1 cellular context compared by ENCODE assay signal in the genomic region with DNA sequence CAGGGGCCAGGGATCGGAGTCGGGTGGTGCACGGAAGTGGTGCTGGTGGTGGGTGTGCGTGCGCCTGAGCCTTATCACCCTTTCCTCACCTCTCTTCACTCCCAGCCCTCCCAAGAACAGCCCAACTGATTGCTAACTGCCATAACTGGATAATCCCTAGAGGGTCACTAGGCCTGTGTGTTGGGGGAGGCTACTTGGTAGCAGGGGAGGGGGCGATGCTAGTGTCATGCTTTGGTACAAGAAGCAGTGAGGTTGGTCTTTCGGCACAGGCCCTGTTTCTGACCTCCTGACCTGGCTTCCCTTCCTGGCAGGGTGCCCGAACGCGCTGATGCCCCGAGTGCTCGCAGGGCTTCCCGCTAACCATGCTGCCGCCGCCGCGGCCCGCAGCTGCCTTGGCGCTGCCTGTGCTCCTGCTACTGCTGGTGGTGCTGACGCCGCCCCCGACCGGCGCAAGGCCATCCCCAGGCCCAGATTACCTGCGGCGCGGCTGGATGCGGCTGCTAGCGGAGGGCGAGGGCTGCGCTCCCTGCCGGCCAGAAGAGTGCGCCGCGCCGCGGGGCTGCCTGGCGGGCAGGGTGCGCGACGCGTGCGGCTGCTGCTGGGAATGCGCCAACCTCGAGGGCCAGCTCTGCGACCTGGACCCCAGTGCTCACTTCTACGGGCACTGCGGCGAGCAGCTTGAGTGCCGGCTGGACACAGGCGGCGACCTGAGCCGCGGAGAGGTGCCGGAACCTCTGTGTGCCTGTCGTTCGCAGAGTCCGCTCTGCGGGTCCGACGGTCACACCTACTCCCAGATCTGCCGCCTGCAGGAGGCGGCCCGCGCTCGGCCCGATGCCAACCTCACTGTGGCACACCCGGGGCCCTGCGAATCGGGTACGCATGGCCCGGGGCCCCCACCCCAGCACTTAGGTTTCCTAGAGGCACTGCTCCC.
TF ChIP-seq lines count a peak whose summit lies in the region.

No MANE protein-coding gene starts in this region.

TF ChIP-seq in HepG2, 621 proteins besides CTCF, POLR2A, EP300 and RAD21 (continued from another document and continues in another):
- TF ChIP-seq ZBTB14 (CRISPR knock-in tag; IDR thresholded peaks at IDR 0.05), result peak; percentile 65
- peak; percentile 95 for TF ChIP-seq ZNF607 (CRISPR knock-in tag; IDR thresholded peaks at IDR 0.05; ENCODE audit: borderline replicate concordance)
- TF ChIP-seq ZSCAN21 (CRISPR knock-in tag; IDR thresholded peaks at IDR 0.05; ENCODE audit: borderline replicate concordance), result peak; percentile 97
- TF ChIP-seq ZFY (CRISPR knock-in tag; IDR thresholded peaks at IDR 0.05), result peak; percentile 95
- no peak for TF ChIP-seq ZNF850 (CRISPR knock-in tag; conservative IDR thresholded peaks at IDR 0.05)
- peak; percentile 61 for TF ChIP-seq RXRA (CRISPR knock-in tag; IDR thresholded peaks at IDR 0.05)
- no peak for TF ChIP-seq MAFG (CRISPR knock-in tag; IDR thresholded peaks at IDR 0.05)
- TF ChIP-seq DBP (CRISPR knock-in tag; IDR thresholded peaks at IDR 0.05; ENCODE audit: not compliant biosample characterization), result no peak
- TF ChIP-seq KAT7 (CRISPR knock-in tag; IDR thresholded peaks at IDR 0.05; ENCODE audit: borderline replicate concordance), result peak; percentile 99
- peak; percentile 31; the same call in 1 of the 2 replicates for TF ChIP-seq ZNF124 (CRISPR knock-in tag; IDR thresholded peaks at IDR 0.05)
- TF ChIP-seq, protein P1, sequence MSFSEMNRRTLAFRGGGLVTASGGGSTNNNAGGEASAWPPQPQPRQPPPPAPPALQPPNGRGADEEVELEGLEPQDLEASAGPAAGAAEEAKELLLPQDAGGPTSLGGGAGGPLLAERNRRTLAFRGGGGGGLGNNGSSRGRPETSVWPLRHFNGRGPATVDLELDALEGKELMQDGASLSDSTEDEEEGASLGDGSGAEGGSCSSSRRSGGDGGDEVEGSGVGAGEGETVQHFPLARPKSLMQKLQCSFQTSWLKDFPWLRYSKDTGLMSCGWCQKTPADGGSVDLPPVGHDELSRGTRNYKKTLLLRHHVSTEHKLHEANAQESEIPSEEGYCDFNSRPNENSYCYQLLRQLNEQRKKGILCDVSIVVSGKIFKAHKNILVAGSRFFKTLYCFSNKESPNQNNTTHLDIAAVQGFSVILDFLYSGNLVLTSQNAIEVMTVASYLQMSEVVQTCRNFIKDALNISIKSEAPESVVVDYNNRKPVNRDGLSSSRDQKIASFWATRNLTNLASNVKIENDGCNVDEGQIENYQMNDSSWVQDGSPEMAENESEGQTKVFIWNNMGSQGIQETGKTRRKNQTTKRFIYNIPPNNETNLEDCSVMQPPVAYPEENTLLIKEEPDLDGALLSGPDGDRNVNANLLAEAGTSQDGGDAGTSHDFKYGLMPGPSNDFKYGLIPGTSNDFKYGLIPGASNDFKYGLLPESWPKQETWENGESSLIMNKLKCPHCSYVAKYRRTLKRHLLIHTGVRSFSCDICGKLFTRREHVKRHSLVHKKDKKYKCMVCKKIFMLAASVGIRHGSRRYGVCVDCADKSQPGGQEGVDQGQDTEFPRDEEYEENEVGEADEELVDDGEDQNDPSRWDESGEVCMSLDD (CRISPR knock-in tag; IDR thresholded peaks at IDR 0.05; ENCODE audit: borderline replicate concordance), result peak; percentile 81; the same call in 1 of the 2 replicates
- TF ChIP-seq RNF2 (conservative IDR thresholded peaks at IDR 0.05; ENCODE audit: low read depth), result peak; percentile 86; the same call in 1 of the 2 replicates
- peak; percentile 80 for TF ChIP-seq ZFP91 (CRISPR knock-in tag; IDR thresholded peaks at IDR 0.05; ENCODE audit: borderline replicate concordance)
- peak; percentile 38; the same call in 1 of the 2 replicates for TF ChIP-seq ISX (CRISPR knock-in tag; conservative IDR thresholded peaks at IDR 0.05)
- peak; percentile 82; the same call in 1 of the 2 replicates for TF ChIP-seq TERF1 (CRISPR knock-in tag; IDR thresholded peaks at IDR 0.05)
- TF ChIP-seq HMGA1 (CRISPR knock-in tag; conservative IDR thresholded peaks at IDR 0.05), result no peak
- no peak for TF ChIP-seq ZNF143 (CRISPR knock-in tag; IDR thresholded peaks at IDR 0.05)
- peak; percentile 86 for TF ChIP-seq HDAC1 (CRISPR knock-in tag; IDR thresholded peaks at IDR 0.05)
- TF ChIP-seq MTA1 (CRISPR knock-in tag; IDR thresholded peaks at IDR 0.05; ENCODE audit: borderline replicate concordance), result peak; percentile 91
- TF ChIP-seq, protein P2, sequence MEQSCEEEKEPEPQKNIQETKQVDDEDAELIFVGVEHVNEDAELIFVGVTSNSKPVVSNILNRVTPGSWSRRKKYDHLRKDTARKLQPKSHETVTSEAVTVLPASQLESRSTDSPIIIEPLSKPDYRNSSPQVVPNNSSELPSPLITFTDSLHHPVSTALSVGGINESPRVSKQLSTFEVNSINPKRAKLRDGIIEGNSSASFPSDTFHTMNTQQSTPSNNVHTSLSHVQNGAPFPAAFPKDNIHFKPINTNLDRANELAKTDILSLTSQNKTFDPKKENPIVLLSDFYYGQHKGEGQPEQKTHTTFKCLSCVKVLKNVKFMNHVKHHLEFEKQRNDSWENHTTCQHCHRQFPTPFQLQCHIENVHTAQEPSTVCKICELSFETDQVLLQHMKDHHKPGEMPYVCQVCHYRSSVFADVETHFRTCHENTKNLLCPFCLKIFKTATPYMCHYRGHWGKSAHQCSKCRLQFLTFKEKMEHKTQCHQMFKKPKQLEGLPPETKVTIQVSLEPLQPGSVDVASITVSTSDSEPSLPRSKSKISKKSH (CRISPR knock-in tag; IDR thresholded peaks at IDR 0.05; ENCODE audit: borderline replicate concordance), result peak; percentile 73
- TF ChIP-seq CREB3 (CRISPR knock-in tag; IDR thresholded peaks at IDR 0.05), result peak; percentile 96
- peak; percentile 96 for TF ChIP-seq AGO2 (optimal IDR thresholded peaks at IDR 0.05; ENCODE audit: low read depth, low read length)
- no peak for TF ChIP-seq ZBTB44 (CRISPR knock-in tag; IDR thresholded peaks at IDR 0.05)
- TF ChIP-seq HOXD1 (CRISPR knock-in tag; IDR thresholded peaks at IDR 0.05), result peak; percentile 74; the same call in 1 of the 2 replicates
- no peak for TF ChIP-seq ZBTB21 (CRISPR knock-in tag; IDR thresholded peaks at IDR 0.05)
- peak; percentile 75 for TF ChIP-seq MED8 (CRISPR knock-in tag; IDR thresholded peaks at IDR 0.05; ENCODE audit: insufficient replicate concordance)
- no peak for TF ChIP-seq CREB1 (IDR thresholded peaks at IDR 0.05)
- no peak for TF ChIP-seq CREB1 (CRISPR knock-in tag; IDR thresholded peaks at IDR 0.05)
- no peak; the same call in 1 of the 2 replicates for TF ChIP-seq ZZZ3 (CRISPR knock-in tag; IDR thresholded peaks at IDR 0.05; ENCODE audit: borderline replicate concordance)
- TF ChIP-seq, protein P3, sequence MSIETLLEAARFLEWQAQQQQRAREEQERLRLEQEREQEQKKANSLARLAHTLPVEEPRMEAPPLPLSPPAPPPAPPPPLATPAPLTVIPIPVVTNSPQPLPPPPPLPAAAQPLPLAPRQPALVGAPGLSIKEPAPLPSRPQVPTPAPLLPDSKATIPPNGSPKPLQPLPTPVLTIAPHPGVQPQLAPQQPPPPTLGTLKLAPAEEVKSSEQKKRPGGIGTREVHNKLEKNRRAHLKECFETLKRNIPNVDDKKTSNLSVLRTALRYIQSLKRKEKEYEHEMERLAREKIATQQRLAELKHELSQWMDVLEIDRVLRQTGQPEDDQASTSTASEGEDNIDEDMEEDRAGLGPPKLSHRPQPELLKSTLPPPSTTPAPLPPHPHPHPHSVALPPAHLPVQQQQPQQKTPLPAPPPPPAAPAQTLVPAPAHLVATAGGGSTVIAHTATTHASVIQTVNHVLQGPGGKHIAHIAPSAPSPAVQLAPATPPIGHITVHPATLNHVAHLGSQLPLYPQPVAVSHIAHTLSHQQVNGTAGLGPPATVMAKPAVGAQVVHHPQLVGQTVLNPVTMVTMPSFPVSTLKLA (IDR thresholded peaks at IDR 0.05), result no peak; the same call in 1 of the 2 replicates
- TF ChIP-seq HNRNPL (IDR thresholded peaks at IDR 0.05; ENCODE audit: low read depth, low read length), result peak; percentile 92
- no peak for TF ChIP-seq CCAR2 (optimal IDR thresholded peaks at IDR 0.05; ENCODE audit: low read depth, low read length)
- no peak; the same call in 1 of the 2 replicates for TF ChIP-seq SNAPC2 (CRISPR knock-in tag; IDR thresholded peaks at IDR 0.05)
- peak; percentile 47; the same call in 1 of the 2 replicates for TF ChIP-seq MEIS1 (CRISPR knock-in tag; IDR thresholded peaks at IDR 0.05; ENCODE audit: borderline replicate concordance)
- TF ChIP-seq LBX2 (CRISPR knock-in tag; IDR thresholded peaks at IDR 0.05; ENCODE audit: borderline replicate concordance), result peak; percentile 35; the same call in 1 of the 2 replicates
- TF ChIP-seq ZNF724P (CRISPR knock-in tag; IDR thresholded peaks at IDR 0.05; ENCODE audit: borderline replicate concordance), result peak; percentile 97
- peak; percentile 89; the same call in 1 of the 2 replicates for TF ChIP-seq ZNF44 (CRISPR knock-in tag; IDR thresholded peaks at IDR 0.05)
